27 cellular contexts compared by ENCODE assay signal in genomic region chr10:67923551-67923950, GRCh38. TPM values are rescaled to one million over a fixed set of nuclear protein-coding genes. Genes with fewer than 3 reads are reported as not detected.
DNase-seq lines count a peak whose midpoint lies in the region; ATAC-seq, FAIRE-seq and TF ChIP-seq lines count a peak whose summit lies in the region.
"Had no signal": no experiment of that assay in that cellular context is flagged by ENCODE, and none has a peak within 500 bp of the region (broad histone marks: within the 10 kb centered on the region; RNA-seq: fewer than 3 reads in every experiment).

No MANE protein-coding gene starts in this region.

- ATAC-seq in activated T-cell treated with anti-CD3 and anti-CD28 coated beads, Interleukin-2, amount 50 U/mL, for 4 hours, result no peak
- no peak for ATAC-seq in naive thymus-derived CD4-positive, alpha-beta T cell
- no peak for ATAC-seq in GM21723 (IDR thresholded peaks at IDR 0.05; ENCODE audit: unreplicated experiment)
- ATAC-seq: activated CD4-positive, alpha-beta T cell treated with anti-CD3 and anti-CD28 coated beads for 36 hours; CD8-positive, alpha-beta T cell; natural killer cell treated with Interleukin-12 subunit alpha and Interleukin-12 subunit beta and Interleukin-15 and Interleukin-18, amount 100 ng/mL, for 72 hours; stimulated activated naive CD8-positive, alpha-beta T cell treated with anti-CD3 and anti-CD28 coated beads, Interleukin-15, amount 100 ng/mL, for 72 hours had no signal

- intact Hi-C loops in Calu3 (cut with micrococcal nuclease; ENCODE audit: unreplicated experiment), result no loop called here
- intact Hi-C loops in naive thymus-derived CD4-positive, alpha-beta T cell (cut with micrococcal nuclease), result no loop called here

- CTCF ChIA-PET in Calu3 (lab: Charles Lee), result interaction anchor here (0.6 kb wide), 1 partner anchor 22 kb away, joined by 3 read pairs; no protein-coding TSS in a partner anchor
- CTCF ChIA-PET in naive thymus-derived CD4-positive, alpha-beta T cell (lab: Charles Lee), result no interaction called here

- H3K36me3 ChIP-seq in naive thymus-derived CD4-positive, alpha-beta T cell (ENCODE audit: control insufficient read depth in 2 of 3, insufficient read depth in 3 of 3, low read length in 3 of 3), result peaks cover 0 to 29% (median 7%) of the 10 kb centered on the region in 3 experiments

- no peaks in the 10 kb centered on the region for H3K9me3 Mint-ChIP-seq in activated T-cell treated with anti-CD3 and anti-CD28 coated beads, Interleukin-2, amount 50 U/mL, for 24 hours
- no peaks in the 10 kb centered on the region for H3K9me3 Mint-ChIP-seq in activated T-cell treated with anti-CD3 and anti-CD28 coated beads, Interleukin-2, amount 50 U/mL, for 4 hours
- H3K9me3 Mint-ChIP-seq in Calu3 (ENCODE audit: low read depth, unreplicated experiment), result no peaks in the 10 kb centered on the region
- no peaks in the 10 kb centered on the region for H3K9me3 Mint-ChIP-seq in naive thymus-derived CD4-positive, alpha-beta T cell
- H3K9me3 Mint-ChIP-seq: CD8-positive, alpha-beta T cell; dendritic cell treated with granulocyte-macrophage colony-stimulating factor and Interleukin-4, amounts not matched to agents 40 ng/mL and 50 ng/mL, for 4 days; natural killer cell treated with Interleukin-12 subunit alpha and Interleukin-12 subunit beta and Interleukin-15 and Interleukin-18, amount 100 ng/mL, for 72 hours; stimulated activated naive CD8-positive, alpha-beta T cell treated with anti-CD3 and anti-CD28 coated beads, Interleukin-15, amount 100 ng/mL, for 72 hours had no signal

- TF ChIP-seq CTCF in cardiac fibroblast (IDR thresholded peaks at IDR 0.05; ENCODE audit: low read depth, low read length) (no peak), Calu3 (IDR thresholded peaks at IDR 0.05; ENCODE audit: unreplicated experiment) (no peak)

- no peak overlapping the region for H3K27ac ChIP-seq in naive thymus-derived CD4-positive, alpha-beta T cell (ENCODE audit: low read depth, low read length)
- H3K27ac ChIP-seq: 22Rv1, skin epidermis, tibial artery had no signal

- DNase-seq in activated T-cell treated with anti-CD3 and anti-CD28 coated beads, Interleukin-2, amount 50 U/mL, for 24 hours, result no peak
- no peak for DNase-seq in activated T-cell treated with anti-CD3 and anti-CD28 coated beads, Interleukin-2, amount 50 U/mL, for 4 hours
- DNase-seq in RCC 7860 (ENCODE audit: low spot score), result peak; percentile 23
- DNase-seq in cardiac fibroblast (ENCODE audit: low read depth in 2 of 2), result peak; percentile 6 to 35
- DNase-seq in renal cortical epithelial cell (ENCODE audit: low read depth), result peak; percentile 9
- no peak for DNase-seq in Calu3
- DNase-seq in naive thymus-derived CD4-positive, alpha-beta T cell, result no peak
- DNase-seq: activated CD4-positive, alpha-beta T cell treated with anti-CD3 and anti-CD28 coated beads for 36 hours; amygdala; caudate nucleus; CD8-positive, alpha-beta T cell; DMS 273 treated with DMSO at 0.1 percent for 48 hours; HCEC 1CT; KG1; MV-4-11; NCI-H446 treated with DMSO at 0.1 percent for 48 hours; NCI-H82; stimulated activated naive CD8-positive, alpha-beta T cell treated with anti-CD3 and anti-CD28 coated beads, Interleukin-15, amount 100 ng/mL, for 72 hours; tibial artery had no signal

- H3K4me3 Mint-ChIP-seq in activated T-cell treated with anti-CD3 and anti-CD28 coated beads, Interleukin-2, amount 50 U/mL, for 24 hours, result no peak overlapping the region
- no peak overlapping the region for H3K4me3 Mint-ChIP-seq in activated T-cell treated with anti-CD3 and anti-CD28 coated beads, Interleukin-2, amount 50 U/mL, for 4 hours
- H3K4me3 Mint-ChIP-seq in Calu3 (ENCODE audit: low read depth, unreplicated experiment), result no peak overlapping the region
- no peak overlapping the region for H3K4me3 Mint-ChIP-seq in naive thymus-derived CD4-positive, alpha-beta T cell
- H3K4me3 Mint-ChIP-seq: activated CD4-positive, alpha-beta T cell treated with anti-CD3 and anti-CD28 coated beads for 36 hours; B cell; CD8-positive, alpha-beta T cell; dendritic cell treated with granulocyte-macrophage colony-stimulating factor and Interleukin-4, amounts not matched to agents 40 ng/mL and 50 ng/mL, for 4 days; natural killer cell treated with Interleukin-12 subunit alpha and Interleukin-12 subunit beta and Interleukin-15 and Interleukin-18, amount 100 ng/mL, for 72 hours; stimulated activated naive CD8-positive, alpha-beta T cell treated with anti-CD3 and anti-CD28 coated beads, Interleukin-15, amount 100 ng/mL, for 72 hours had no signal

- no peak overlapping the region for H3K4me3 ChIP-seq in cardiac fibroblast (replicated peaks in 1 of 2; ENCODE audit: low read depth in 2 of 2, low read length in 2 of 2)
- H3K4me3 ChIP-seq in naive thymus-derived CD4-positive, alpha-beta T cell (ENCODE audit: low read length), result no peak overlapping the region
- H3K4me3 ChIP-seq: skin epidermis, tibial artery had no signal

- FAIRE-seq in RCC 7860 (lab: Jason Lieb, UNC), result no peak
- FAIRE-seq: G401.6, keratinocyte had no signal

- no TSS peak for BruUV-seq in Calu3 (replicated peaks; lab: Mats Ljungman, UMichigan)

- H3K4me1 ChIP-seq in naive thymus-derived CD4-positive, alpha-beta T cell (ENCODE audit: control insufficient read depth in 2 of 2, insufficient read depth in 2 of 2, low read length in 2 of 2), result no peaks in the 10 kb centered on the region
- H3K4me1 ChIP-seq: tibial artery had no signal

- peak overlapping the region; percentile 33 for H3K27ac Mint-ChIP-seq in activated T-cell treated with anti-CD3 and anti-CD28 coated beads, Interleukin-2, amount 50 U/mL, for 24 hours
- H3K27ac Mint-ChIP-seq in Calu3 (ENCODE audit: unreplicated experiment), result no peak overlapping the region
- H3K27ac Mint-ChIP-seq in naive thymus-derived CD4-positive, alpha-beta T cell, result peak overlapping the region in 1 of 9 donors; percentile 24
- H3K27ac Mint-ChIP-seq: activated CD4-positive, alpha-beta T cell treated with anti-CD3 and anti-CD28 coated beads for 36 hours; B cell; CD8-positive, alpha-beta T cell; dendritic cell treated with granulocyte-macrophage colony-stimulating factor and Interleukin-4, amounts not matched to agents 40 ng/mL and 50 ng/mL, for 4 days; natural killer cell treated with Interleukin-12 subunit alpha and Interleukin-12 subunit beta and Interleukin-15 and Interleukin-18, amount 100 ng/mL, for 72 hours; stimulated activated naive CD8-positive, alpha-beta T cell treated with anti-CD3 and anti-CD28 coated beads, Interleukin-15, amount 100 ng/mL, for 72 hours had no signal

- H3K4me1 Mint-ChIP-seq in activated T-cell treated with anti-CD3 and anti-CD28 coated beads, Interleukin-2, amount 50 U/mL, for 24 hours (ENCODE audit: low read depth), result peaks cover 1% of the 10 kb centered on the region
- H3K4me1 Mint-ChIP-seq in activated T-cell treated with anti-CD3 and anti-CD28 coated beads, Interleukin-2, amount 50 U/mL, for 4 hours (ENCODE audit: low read depth), result no peaks in the 10 kb centered on the region
- H3K4me1 Mint-ChIP-seq in Calu3 (ENCODE audit: low read depth, unreplicated experiment), result no peaks in the 10 kb centered on the region
- H3K4me1 Mint-ChIP-seq in naive thymus-derived CD4-positive, alpha-beta T cell, result peaks cover 0 to under 1% (median 0%) of the 10 kb centered on the region in 7 donors
- H3K4me1 Mint-ChIP-seq: B cell had no signal

- H3K27me3 ChIP-seq in naive thymus-derived CD4-positive, alpha-beta T cell (ENCODE audit: control insufficient read depth in 2 of 2, insufficient read depth in 2 of 2, low read length in 2 of 2), result no peaks in the 10 kb centered on the region
- H3K27me3 ChIP-seq: tibial artery had no signal

- peaks cover 71% of the 10 kb centered on the region for H3K36me3 Mint-ChIP-seq in activated T-cell treated with anti-CD3 and anti-CD28 coated beads, Interleukin-2, amount 50 U/mL, for 24 hours (ENCODE audit: low read depth)
- H3K36me3 Mint-ChIP-seq in activated T-cell treated with anti-CD3 and anti-CD28 coated beads, Interleukin-2, amount 50 U/mL, for 4 hours (ENCODE audit: insufficient read depth), result peaks cover 14% of the 10 kb centered on the region
- peaks cover 17% of the 10 kb centered on the region for H3K36me3 Mint-ChIP-seq in Calu3 (ENCODE audit: insufficient read depth, unreplicated experiment)
- H3K36me3 Mint-ChIP-seq in naive thymus-derived CD4-positive, alpha-beta T cell, result peaks cover 0 to 36% (median 15%) of the 10 kb centered on the region in 5 donors

- no peaks in the 10 kb centered on the region for H3K9me3 ChIP-seq in naive thymus-derived CD4-positive, alpha-beta T cell (ENCODE audit: control insufficient read depth in 2 of 3, low read length in 3 of 3)
- H3K9me3 ChIP-seq: tibial artery had no signal

- H3K27me3 Mint-ChIP-seq in activated T-cell treated with anti-CD3 and anti-CD28 coated beads, Interleukin-2, amount 50 U/mL, for 24 hours, result no peaks in the 10 kb centered on the region
- H3K27me3 Mint-ChIP-seq in activated T-cell treated with anti-CD3 and anti-CD28 coated beads, Interleukin-2, amount 50 U/mL, for 4 hours (ENCODE audit: low read depth), result no peaks in the 10 kb centered on the region
- no peaks in the 10 kb centered on the region for H3K27me3 Mint-ChIP-seq in Calu3 (ENCODE audit: unreplicated experiment)
- H3K27me3 Mint-ChIP-seq in naive thymus-derived CD4-positive, alpha-beta T cell, result no peaks in the 10 kb centered on the region
- H3K27me3 Mint-ChIP-seq: activated CD4-positive, alpha-beta T cell treated with anti-CD3 and anti-CD28 coated beads for 36 hours; B cell; dendritic cell treated with granulocyte-macrophage colony-stimulating factor and Interleukin-4, amounts not matched to agents 40 ng/mL and 50 ng/mL, for 4 days; natural killer cell treated with Interleukin-12 subunit alpha and Interleukin-12 subunit beta and Interleukin-15 and Interleukin-18, amount 100 ng/mL, for 72 hours; stimulated activated naive CD8-positive, alpha-beta T cell treated with anti-CD3 and anti-CD28 coated beads, Interleukin-15, amount 100 ng/mL, for 72 hours had no signal

- POLR2A ChIA-PET in naive thymus-derived CD4-positive, alpha-beta T cell (lab: Charles Lee), result no interaction called here

RNA-seq across cellular contexts. Expression of gene SIRT1, which starts 39.1 kb away (rescaled TPM):
- 10 to 100 TPM; 14.8 to 17.3 (median 15.2) TPM for total RNA-seq in activated T-cell treated with anti-CD3 and anti-CD28 coated beads, Interleukin-2, amount 50 U/mL, for 4 hours
- total RNA-seq in renal cortical epithelial cell (11.6 and 23.9 TPM in 2 replicates), Calu3 (2022) (19.7 and 26.1 TPM in 2 replicates)
- 10 to 100 TPM; 25.9 to 66.8 (median 59.5) TPM for total RNA-seq in naive thymus-derived CD4-positive, alpha-beta T cell
- polyA plus RNA-seq in naive thymus-derived CD4-positive, alpha-beta T cell, result 10 to 100 TPM; 13.6 to 24.0 TPM

Comparison
In these comparisons a context has a peak if more than half of its experiments do, and no peak if none do; other contexts are left out.
1. DNase-seq: peak in RCC 7860 (single experiment), cardiac fibroblast (2 of 2) and renal cortical epithelial cell (single experiment); none in activated T-cell treated with anti-CD3 and anti-CD28 coated beads, Interleukin-2, amount 50 U/mL, for 24 hours (single experiment), activated T-cell treated with anti-CD3 and anti-CD28 coated beads, Interleukin-2, amount 50 U/mL, for 4 hours (single experiment), Calu3 (single experiment) and naive thymus-derived CD4-positive, alpha-beta T cell (0 of 9).